In genomic region chr15:93055211-93055763, GRCh38 we compare ENCODE assay signal across 20 cellular contexts.
"Had no signal": no experiment of that assay in that cellular context is flagged by ENCODE, and none has a peak within 500 bp of the region (broad histone marks: within the 10 kb centered on the region; RNA-seq: fewer than 3 reads in every experiment).

No MANE protein-coding gene starts in this region.

- H3K4me3 Mint-ChIP-seq: endodermal cell; naive B cell; nephron; stimulated activated effector memory CD8-positive, alpha-beta T cell treated with anti-CD3 and anti-CD28 coated beads, Interleukin-12 subunit alpha, Interleukin-12 subunit beta, amount 100 ng/mL, for 72 hours; stimulated activated naive CD8-positive, alpha-beta T cell treated with anti-CD3 and anti-CD28 coated beads, Interleukin-15, Interleukin-2, amounts not matched to agents 100 ng/mL and 50 ng/mL, for 24 hours had no signal

- H3K36me3 ChIP-seq: left lung, transverse colon had no signal

- H3K27me3 ChIP-seq: heart right ventricle, testis, transverse colon had no signal

- H3K4me1 Mint-ChIP-seq: naive B cell had no signal

- H3K4me3 ChIP-seq: coronary artery, heart right ventricle, left lung, lung, testis, transverse colon had no signal

- H3K27ac ChIP-seq: coronary artery, heart right ventricle, left lung had no signal

- H3K36me3 Mint-ChIP-seq: naive B cell; stimulated activated effector memory CD8-positive, alpha-beta T cell treated with anti-CD3 and anti-CD28 coated beads, Interleukin-12 subunit alpha, Interleukin-12 subunit beta, amount 100 ng/mL, for 72 hours had no signal

- DNase-seq: effector CD4-positive, alpha-beta T cell; endodermal cell; erythroblast; foreskin melanocyte; heart right ventricle; hypothalamus; islet precursor cell; mesendoderm; naive B cell; stimulated activated CD4-positive, alpha-beta T cell treated with anti-CD3 and anti-CD28 coated beads, Interleukin-4, amount 100 ng/mL, for 1 hour; stimulated activated CD8-positive, alpha-beta memory T cell treated with anti-CD3 and anti-CD28 coated beads, Interleukin-4, amount 100 ng/mL, for 48 hours; testis; transverse colon had no signal

- ATAC-seq: left lung; right cardiac atrium; stimulated activated effector memory CD8-positive, alpha-beta T cell treated with anti-CD3 and anti-CD28 coated beads, Interleukin-12 subunit alpha, Interleukin-12 subunit beta, amount 100 ng/mL, for 72 hours had no signal

- H3K9me3 Mint-ChIP-seq: endodermal cell; naive B cell; nephron; stimulated activated effector memory CD8-positive, alpha-beta T cell treated with anti-CD3 and anti-CD28 coated beads, Interleukin-12 subunit alpha, Interleukin-12 subunit beta, amount 100 ng/mL, for 72 hours; stimulated activated naive CD8-positive, alpha-beta T cell treated with anti-CD3 and anti-CD28 coated beads, Interleukin-15, Interleukin-2, amounts not matched to agents 100 ng/mL and 50 ng/mL, for 24 hours had no signal

- H3K27me3 Mint-ChIP-seq: stimulated activated naive CD8-positive, alpha-beta T cell treated with anti-CD3 and anti-CD28 coated beads, Interleukin-15, Interleukin-2, amounts not matched to agents 100 ng/mL and 50 ng/mL, for 24 hours had no signal

- H3K9me3 ChIP-seq: heart right ventricle, left lung, testis, transverse colon had no signal

- H3K27ac Mint-ChIP-seq: naive B cell; nephron; stimulated activated effector memory CD8-positive, alpha-beta T cell treated with anti-CD3 and anti-CD28 coated beads, Interleukin-12 subunit alpha, Interleukin-12 subunit beta, amount 100 ng/mL, for 72 hours; stimulated activated naive CD8-positive, alpha-beta T cell treated with anti-CD3 and anti-CD28 coated beads, Interleukin-15, Interleukin-2, amounts not matched to agents 100 ng/mL and 50 ng/mL, for 24 hours had no signal
